In the genomic region with DNA sequence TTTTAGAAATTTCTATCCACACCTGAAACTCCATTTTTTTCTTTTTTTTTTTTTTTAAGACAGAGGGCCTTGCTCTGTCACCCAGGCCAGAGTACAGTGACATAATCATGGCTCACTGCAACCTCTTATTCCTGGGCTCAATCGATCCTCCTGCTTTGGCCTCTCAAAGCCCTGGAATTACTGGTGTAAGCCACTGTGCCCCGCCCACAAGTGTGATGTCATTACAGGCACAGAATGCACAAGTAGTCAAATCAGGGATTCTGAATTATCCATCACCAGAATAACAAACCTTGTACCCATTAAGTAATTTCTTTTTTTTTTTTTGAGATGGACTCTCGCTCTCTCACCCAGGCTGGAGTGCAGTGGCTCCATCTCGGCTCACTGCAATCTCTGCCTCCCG, we compare ENCODE assay signal across 17 cellular contexts. TPM values are rescaled to one million over a fixed set of nuclear protein-coding genes. Genes with fewer than 3 reads are reported as not detected.
DNase-seq lines count a peak whose midpoint lies in the region; ATAC-seq and TF ChIP-seq lines count a peak whose summit lies in the region.
"Had no signal": no experiment of that assay in that cellular context is flagged by ENCODE, and none has a peak within 500 bp of the region (broad histone marks: within the 10 kb centered on the region; RNA-seq: fewer than 3 reads in every experiment).

No MANE protein-coding gene starts in this region.

- peaks cover 64% of the 10 kb centered on the region for H3K36me3 ChIP-seq in RWPE2 (ENCODE audit: low read depth)
- no peaks in the 10 kb centered on the region for H3K36me3 ChIP-seq in hepatocyte (replicated peaks; ENCODE audit: insufficient read depth, low read depth)

- H4K20me1 ChIP-seq in hepatocyte (ENCODE audit: insufficient read depth, poor library complexity, severe bottlenecking), result no peaks in the 10 kb centered on the region

- H3K4me3 ChIP-seq in RWPE2 (ENCODE audit: severe bottlenecking) (no peak overlapping the region), hepatocyte (no peak overlapping the region)

- TF ChIP-seq CTCF in RWPE2 (IDR thresholded peaks at IDR 0.05; ENCODE audit: poor library complexity, severe bottlenecking), result no peak
- TF ChIP-seq CTCF in hepatocyte (IDR thresholded peaks at IDR 0.05; ENCODE audit: poor library complexity), result no peak

- H3K9me2 ChIP-seq in hepatocyte (replicated peaks; ENCODE audit: insufficient read depth), result no peaks in the 10 kb centered on the region

- 85% methylated on average over 5 of the region's 5 CpGs for WGBS in hepatocyte (ENCODE audit: low lambda C conversion rate, missing lambda C conversion rate)

- H3K27ac ChIP-seq in RWPE2 (ENCODE audit: poor library complexity, severe bottlenecking), result peak overlapping the region; percentile 73
- no peak overlapping the region for H3K27ac ChIP-seq in hepatocyte
- H3K27ac ChIP-seq: Peyer's patch had no signal

- peak overlapping the region; percentile 87 for H3K4me2 ChIP-seq in hepatocyte

- H3K79me2 ChIP-seq in hepatocyte, result peaks cover 38% of the 10 kb centered on the region

- H3K27me3 ChIP-seq in RWPE2 (ENCODE audit: insufficient read depth, poor library complexity, severe bottlenecking) (no peaks in the 10 kb centered on the region), hepatocyte (no peaks in the 10 kb centered on the region)
- H3K27me3 ChIP-seq: Peyer's patch had no signal

- peak; percentile 31 to 54 for DNase-seq in activated CD4-positive, alpha-beta T cell treated with anti-CD3 and anti-CD28 coated beads, Interleukin-2, amount 50 U/mL, for 48 hours
- DNase-seq in activated CD4-positive, alpha-beta T cell treated with anti-CD3 and anti-CD28 coated beads for 1 hour, result no peak
- DNase-seq in CD1c-positive myeloid dendritic cell (ENCODE audit: extremely low spot score) (peak; percentile 25), RWPE2 (ENCODE audit: low spot score) (no peak), hepatocyte (ENCODE audit: low spot score) (no peak), NCI-H2029 treated with DMSO at 0.1 percent for 48 hours (lab: John Stamatoyannopoulos, UW) (no peak), NCI-H1048 (lab: John Stamatoyannopoulos, UW) (no peak), NCI-H2081 treated with DMSO at 0.1 percent for 48 hours (lab: John Stamatoyannopoulos, UW) (no peak)
- DNase-seq: activated CD4-positive, CD25-positive, alpha-beta regulatory T cell treated with anti-CD3 and anti-CD28 coated beads, Interleukin-2, amount 50 U/mL, for 72 hours; KBM-7; NCI-H1436; NCI-H524 treated with DMSO at 0.1 percent for 48 hours; occipital lobe; SW 1271 had no signal

- no peak for ATAC-seq in RWPE2 (ENCODE audit: low read depth)

- peaks cover 11% of the 10 kb centered on the region for H3K4me1 ChIP-seq in RWPE2 (ENCODE audit: insufficient read depth, poor library complexity, severe bottlenecking)
- H3K4me1 ChIP-seq in hepatocyte (ENCODE audit: insufficient read depth), result peaks cover 13% of the 10 kb centered on the region

- no peak overlapping the region for H2AFZ ChIP-seq in hepatocyte

- H3K9me3 ChIP-seq in RWPE2 (ENCODE audit: severe bottlenecking) (no peaks in the 10 kb centered on the region), hepatocyte (ENCODE audit: low read depth) (no peaks in the 10 kb centered on the region)
- H3K9me3 ChIP-seq: Peyer's patch had no signal

RNA-seq across cellular contexts. Expression of gene UQCRC1, which starts 1.9 kb away (rescaled TPM):
- 308 and 352 TPM in 2 replicates for total RNA-seq in hepatocyte
- 405 and 411 TPM in 2 replicates for polyA plus RNA-seq in hepatocyte

RNA-seq across cellular contexts. Expression of gene COL7A1, which starts 12.4 kb away (rescaled TPM):
- total RNA-seq in hepatocyte, result 5.7 and 17.4 TPM in 2 replicates
- 19.6 and 24.7 TPM in 2 replicates for polyA plus RNA-seq in hepatocyte

RNA-seq across cellular contexts. Expression of gene TMEM89, which starts 14.1 kb away (rescaled TPM):
- total RNA-seq in hepatocyte, result not detected in 2 replicates
- polyA plus RNA-seq in hepatocyte, result not detected in 2 replicates
- total RNA-seq: frontal cortex, occipital lobe, Peyer's patch, smooth muscle cell had no signal

RNA-seq across cellular contexts. Expression of gene SLC26A6, which starts 27.7 kb away (rescaled TPM):
- 42.0 and 56.6 TPM in 2 replicates for total RNA-seq in hepatocyte
- polyA plus RNA-seq in hepatocyte, result 53.7 and 60.9 TPM in 2 replicates

RNA-seq across cellular contexts. Expression of gene UCN2, which starts 43.9 kb away (rescaled TPM):
- total RNA-seq in hepatocyte, result 0.08 and 0.30 TPM in 2 replicates
- 1.1 and 1.5 TPM in 2 replicates for polyA plus RNA-seq in hepatocyte
- total RNA-seq: frontal cortex, occipital lobe had no signal

Comparison
In these comparisons a context has a peak if more than half of its experiments do, and no peak if none do; other contexts are left out.
1. DNase-seq: peak in activated CD4-positive, alpha-beta T cell treated with anti-CD3 and anti-CD28 coated beads, Interleukin-2, amount 50 U/mL, for 48 hours (2 of 2) and CD1c-positive myeloid dendritic cell (single experiment); none in activated CD4-positive, alpha-beta T cell treated with anti-CD3 and anti-CD28 coated beads for 1 hour (single experiment), RWPE2 (single experiment), hepatocyte (single experiment), NCI-H2029 treated with DMSO at 0.1 percent for 48 hours (single experiment), NCI-H1048 (single experiment) and NCI-H2081 treated with DMSO at 0.1 percent for 48 hours (single experiment).